8 cellular contexts compared by ENCODE assay signal in the genomic region with DNA sequence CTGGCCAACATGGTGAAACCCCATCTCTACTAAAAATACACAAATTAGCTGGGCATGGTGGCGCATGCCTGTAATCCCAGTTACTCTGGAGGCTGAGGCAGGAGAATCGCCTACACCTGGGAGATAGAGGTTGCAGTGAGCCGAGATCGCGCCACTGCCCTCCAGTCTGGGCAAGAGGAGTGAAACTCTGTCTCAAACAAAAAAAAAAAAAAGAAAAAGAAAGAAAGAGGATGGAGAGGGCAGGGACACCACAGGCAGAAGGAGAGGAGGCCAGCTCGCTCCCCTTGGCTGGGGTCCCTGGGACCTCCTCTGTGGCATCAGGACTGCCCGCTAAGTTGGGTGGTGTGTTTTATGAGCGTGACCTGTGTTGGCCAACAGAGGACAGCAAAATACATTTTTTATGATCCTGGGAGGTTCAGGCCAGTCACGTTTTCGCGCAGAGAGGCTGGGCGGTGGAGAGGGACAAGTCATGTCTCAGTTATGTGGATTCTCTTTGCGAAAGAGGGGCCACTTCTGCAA.
DNase-seq lines count a peak whose midpoint lies in the region; ATAC-seq lines count a peak whose summit lies in the region.

No MANE protein-coding gene starts in this region.

- H3K27ac ChIP-seq in subcutaneous abdominal adipose tissue (ENCODE audit: low read depth, low read length): peak overlapping the region; percentile 90

- no peak overlapping the region for H3K9ac ChIP-seq in subcutaneous abdominal adipose tissue (ENCODE audit: low read length in 5 of 5)

- H3K36me3 ChIP-seq in subcutaneous abdominal adipose tissue (ENCODE audit: control insufficient read depth in 5 of 5, insufficient read depth in 5 of 5, low read length in 5 of 5): no peaks in the 10 kb centered on the region

- no peaks in the 10 kb centered on the region for H3K9me3 ChIP-seq in subcutaneous abdominal adipose tissue (ENCODE audit: control insufficient read depth in 5 of 5, low read length in 5 of 5)

- peak overlapping the region in 2 of 5 donors; percentile 61 to 65 for H3K4me3 ChIP-seq in subcutaneous abdominal adipose tissue (ENCODE audit: low read depth in 1 of 5, low read length in 5 of 5)

- H3K4me1 ChIP-seq in subcutaneous abdominal adipose tissue (ENCODE audit: control insufficient read depth in 5 of 5, insufficient read depth in 5 of 5, low read length in 5 of 5): peaks cover 0 to 35% (median 22%) of the 10 kb centered on the region in 5 donors

- H3K27me3 ChIP-seq in subcutaneous abdominal adipose tissue (ENCODE audit: control insufficient read depth in 5 of 5, insufficient read depth in 4 of 5, low read length in 5 of 5): no peaks in the 10 kb centered on the region

- peak; percentile 60 for DNase-seq in DMS 273 treated with DMSO at 0.1 percent for 48 hours (lab: John Stamatoyannopoulos, UW)
- DNase-seq in NCI-H1092 (lab: John Stamatoyannopoulos, UW): peak; percentile 58
- DNase-seq in T1000 (lab: John Stamatoyannopoulos, UW): peak; percentile 54
- peak; percentile 65 for DNase-seq in ecto neural progenitor cell (ENCODE audit: low spot score)
- peak; percentile 83 to 85 for DNase-seq in lung microvascular endothelial cell (ENCODE audit: low read depth in 2 of 2)
- no peak for DNase-seq in central memory CD4-positive, alpha-beta T cell

- peak; percentile 61 for ATAC-seq in GM21723 (IDR thresholded peaks at IDR 0.05; ENCODE audit: unreplicated experiment)
